Comparison of ENCODE assay signal across 1 cellular context in the genomic region with DNA sequence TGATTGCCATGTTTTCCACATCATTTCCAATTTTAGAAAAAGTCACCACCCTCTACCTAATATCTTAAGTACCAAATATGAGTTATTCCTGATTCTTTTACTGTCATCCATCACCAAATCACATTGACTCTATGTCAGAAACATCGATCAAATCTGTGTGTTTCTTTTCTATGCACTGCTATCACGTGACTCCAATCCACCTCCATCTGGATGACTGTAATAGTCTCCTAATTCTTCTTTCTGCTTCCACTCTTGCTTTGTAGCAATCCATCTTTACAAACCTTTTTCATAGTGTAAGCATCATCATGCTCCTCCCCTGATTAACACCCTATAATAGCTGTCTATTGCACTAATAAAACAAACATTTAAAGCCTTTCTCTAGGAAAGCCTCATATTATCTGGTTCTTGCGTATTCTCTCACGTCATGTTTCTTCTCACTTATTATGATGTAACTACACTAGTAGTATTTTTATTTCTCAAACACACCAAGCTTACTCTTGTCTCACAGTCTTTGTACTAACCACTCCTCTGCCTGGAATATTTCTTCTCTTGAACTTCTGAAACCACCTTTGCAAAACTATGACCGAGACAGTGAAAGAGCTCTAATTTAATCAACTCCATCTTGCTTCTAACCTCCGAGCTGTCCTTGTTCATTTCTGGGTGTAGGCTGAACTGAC.
TF ChIP-seq lines count a peak whose summit lies in the region.

No MANE protein-coding gene starts in this region.

TF ChIP-seq in HepG2, 621 proteins besides CTCF, POLR2A, EP300 and RAD21:
- TF ChIP-seq ZNF101 (CRISPR knock-in tag; IDR thresholded peaks at IDR 0.05; ENCODE audit: borderline replicate concordance, low read depth): no peak
- peak; percentile 74; the same call in 1 of the 2 replicates for TF ChIP-seq RAD51 (IDR thresholded peaks at IDR 0.05; ENCODE audit: borderline replicate concordance)
